Comparison of ENCODE assay signal across 8 cellular contexts in the genomic region with DNA sequence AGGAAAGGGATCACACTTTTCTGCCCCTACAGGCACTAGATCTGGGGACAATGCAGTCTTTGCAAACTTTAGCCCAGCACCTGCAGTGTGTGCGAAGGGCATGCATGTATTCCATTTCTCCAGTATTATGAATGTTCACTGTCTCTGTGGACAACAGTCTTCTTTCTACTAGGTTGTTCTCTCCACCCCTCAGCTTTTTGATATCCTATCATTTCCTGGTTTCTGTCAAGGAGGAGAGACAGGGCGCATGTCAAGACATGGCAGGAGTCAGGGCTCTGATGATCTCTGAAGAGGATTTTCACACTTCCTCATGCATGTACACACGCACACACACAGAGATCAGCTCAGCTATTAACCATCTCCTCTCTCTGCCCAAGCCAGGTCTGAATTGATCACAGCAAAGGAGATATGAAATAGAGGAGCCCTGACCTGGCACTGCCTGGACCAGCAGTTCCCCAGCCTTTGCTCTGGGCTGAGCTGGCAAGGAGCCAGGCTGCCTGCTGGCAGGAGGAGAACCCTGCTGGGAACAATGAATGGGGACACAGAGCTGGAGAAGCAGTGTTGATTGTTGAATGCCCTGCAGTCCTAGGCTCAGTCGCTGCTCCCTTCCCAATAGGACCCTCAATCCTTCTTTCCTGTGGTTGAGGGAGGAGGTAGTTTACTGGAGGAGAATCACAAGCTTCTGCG. TPM values are rescaled to one million over a fixed set of nuclear protein-coding genes. Genes with fewer than 3 reads are reported as not detected.
DNase-seq lines count a peak whose midpoint lies in the region; ATAC-seq and TF ChIP-seq lines count a peak whose summit lies in the region.

No MANE protein-coding gene starts in this region.

- H3K4me1 Mint-ChIP-seq in Caco-2 (ENCODE audit: low read depth, unreplicated experiment): no peaks in the 10 kb centered on the region
- H3K4me1 Mint-ChIP-seq in activated naive CD8-positive, alpha-beta T cell treated with anti-CD3 and anti-CD28 coated beads for 36 hours: no peaks in the 10 kb centered on the region

- no peak for ATAC-seq in HG02588 (IDR thresholded peaks at IDR 0.05; ENCODE audit: unreplicated experiment)
- ATAC-seq in GM18861 (IDR thresholded peaks at IDR 0.05; ENCODE audit: unreplicated experiment): no peak

- CTCF ChIA-PET in Caco-2 (lab: Charles Lee): interaction anchor here (0.6 to 0.8 kb wide), 2 partner anchors 16 to 217 kb away, joined by 7 to 12 read pairs; no protein-coding TSS in a partner anchor

- no TSS peak for BruUV-seq in Caco-2 (replicated peaks; lab: Mats Ljungman, UMichigan)

- H3K36me3 Mint-ChIP-seq in Caco-2 (ENCODE audit: insufficient read depth, unreplicated experiment): no peaks in the 10 kb centered on the region
- no peaks in the 10 kb centered on the region for H3K36me3 Mint-ChIP-seq in activated naive CD8-positive, alpha-beta T cell treated with anti-CD3 and anti-CD28 coated beads for 36 hours

- H3K9me3 Mint-ChIP-seq in Caco-2 (ENCODE audit: unreplicated experiment): no peaks in the 10 kb centered on the region
- H3K9me3 Mint-ChIP-seq in activated naive CD8-positive, alpha-beta T cell treated with anti-CD3 and anti-CD28 coated beads for 36 hours: no peaks in the 10 kb centered on the region

- no peaks in the 10 kb centered on the region for H3K27me3 Mint-ChIP-seq in Caco-2 (ENCODE audit: insufficient read depth, unreplicated experiment)
- H3K27me3 Mint-ChIP-seq in activated naive CD8-positive, alpha-beta T cell treated with anti-CD3 and anti-CD28 coated beads for 36 hours: no peaks in the 10 kb centered on the region

- H3K36me3 ChIP-seq in Caco-2 (ENCODE audit: control insufficient read depth, insufficient read depth, low read length): no peaks in the 10 kb centered on the region

- H3K4me3 ChIP-seq in Caco-2 (ENCODE audit: low read depth, low read length): no peak overlapping the region

- no peaks in the 10 kb centered on the region for H3K9me3 ChIP-seq in Caco-2

- H3K27ac Mint-ChIP-seq in Caco-2 (ENCODE audit: unreplicated experiment): no peak overlapping the region
- H3K27ac Mint-ChIP-seq in activated naive CD8-positive, alpha-beta T cell treated with anti-CD3 and anti-CD28 coated beads for 36 hours: no peak overlapping the region

- peak; percentile 20 for DNase-seq in EL
- peak; percentile 92 for DNase-seq in NCI-H2107 treated with DMSO at 0.1 percent for 48 hours (lab: John Stamatoyannopoulos, UW; ENCODE audit: unreplicated experiment)
- DNase-seq in cerebellar cortex (ENCODE audit: low spot score): peak; percentile 63
- peak; percentile 65 for DNase-seq in mucosa of gallbladder (ENCODE audit: low spot score)
- no peak for DNase-seq in Caco-2
- DNase-seq in activated naive CD8-positive, alpha-beta T cell treated with anti-CD3 and anti-CD28 coated beads for 36 hours: no peak

- H3K4me3 Mint-ChIP-seq in Caco-2 (ENCODE audit: unreplicated experiment): no peak overlapping the region
- no peak overlapping the region for H3K4me3 Mint-ChIP-seq in activated naive CD8-positive, alpha-beta T cell treated with anti-CD3 and anti-CD28 coated beads for 36 hours

- H3K27me3 ChIP-seq in Caco-2 (replicated peaks; ENCODE audit: control insufficient read depth, insufficient read depth, low read length): no peaks in the 10 kb centered on the region

- POLR2A ChIA-PET in Caco-2 (lab: Charles Lee): no interaction called here

- intact Hi-C loops in Caco-2 (cut with micrococcal nuclease; ENCODE audit: unreplicated experiment): no loop called here

- no peak for TF ChIP-seq CTCF in Caco-2 (IDR thresholded peaks at IDR 0.05; ENCODE audit: insufficient read depth in 1 of 2, low read depth in 1 of 2, low read length in 1 of 2, severe bottlenecking in 1 of 2, unreplicated experiment in 1 of 2)

- H3K4me1 ChIP-seq in Caco-2: peaks cover 4% of the 10 kb centered on the region; the same call in 1 of the 2 replicates

RNA-seq across cellular contexts. Expression of gene GPR179, which starts 2.6 kb away (rescaled TPM):
- total RNA-seq in mucosa of gallbladder (0.23 TPM), Caco-2 (2022) (0.05 TPM in 1 of 2 replicates, not detected in the other)
- under 1 TPM; 0.23 to 0.34 TPM for total RNA-seq in activated naive CD8-positive, alpha-beta T cell treated with anti-CD3 and anti-CD28 coated beads for 36 hours

RNA-seq across cellular contexts. Expression of gene SOCS7, which starts 10.5 kb away (rescaled TPM):
- 19.4 TPM for total RNA-seq in mucosa of gallbladder
- total RNA-seq in Caco-2 (2022): 29.2 and 32.4 TPM in 2 replicates
- 10 to 100 TPM; 17.3 to 18.2 TPM for total RNA-seq in activated naive CD8-positive, alpha-beta T cell treated with anti-CD3 and anti-CD28 coated beads for 36 hours

RNA-seq across cellular contexts. Expression of gene MRPL45, which starts 44.2 kb away (rescaled TPM):
- total RNA-seq in mucosa of gallbladder (27.6 TPM), Caco-2 (2022) (82.7 and 83.6 TPM in 2 replicates)
- total RNA-seq in activated naive CD8-positive, alpha-beta T cell treated with anti-CD3 and anti-CD28 coated beads for 36 hours: 10 to 100 TPM; 69.7 to 70.8 TPM

Comparison
In these comparisons a context has a peak if more than half of its experiments do, and no peak if none do; other contexts are left out.
1. DNase-seq: peak in EL (single experiment), NCI-H2107 treated with DMSO at 0.1 percent for 48 hours (single experiment), cerebellar cortex (single experiment) and mucosa of gallbladder (single experiment); none in Caco-2 (0 of 2) and activated naive CD8-positive, alpha-beta T cell treated with anti-CD3 and anti-CD28 coated beads for 36 hours (single experiment).